Comparison of ENCODE assay signal across 21 cellular contexts in genomic region chr7:138630059-138630610, GRCh38.
"Had no signal": no experiment of that assay in that cellular context is flagged by ENCODE, and none has a peak within 500 bp of the region (broad histone marks: within the 10 kb centered on the region; RNA-seq: fewer than 3 reads in every experiment).

No MANE protein-coding gene starts in this region.

- H3K4me3 Mint-ChIP-seq: activated CD4-positive, alpha-beta T cell treated with anti-CD3 and anti-CD28 coated beads, Interleukin-2, amount 10 ng/mL, durations not matched to agents 24 days and 14 days; activated T-cell treated with anti-CD3 and anti-CD28 coated beads, Interleukin-2, amount 50 U/mL, for 72 hours; naive B cell; neural crest cell; stimulated activated memory B cell treated with anti-CD40 and anti-IgM and Interleukin-4, amounts not matched to agents 10 μg/mL and 1 μg/mL and 100 μg/mL, for 72 hours had no signal

- H3K4me1 Mint-ChIP-seq: stimulated activated memory B cell treated with anti-CD40 and anti-IgM and Interleukin-4, amounts not matched to agents 10 μg/mL and 1 μg/mL and 100 μg/mL, for 72 hours had no signal

- H3K9me3 Mint-ChIP-seq: activated T-cell treated with anti-CD3 and anti-CD28 coated beads, Interleukin-2, amount 50 U/mL, for 72 hours; naive B cell; neural crest cell; stimulated activated memory B cell treated with anti-CD40 and anti-IgM and Interleukin-4, amounts not matched to agents 10 μg/mL and 1 μg/mL and 100 μg/mL, for 72 hours had no signal

- H3K36me3 ChIP-seq: adrenal gland, ascending aorta, brain microvascular endothelial cell, left lung, right lobe of liver, upper lobe of right lung had no signal

- H3K36me3 Mint-ChIP-seq: naive B cell; stimulated activated memory B cell treated with anti-CD40 and anti-IgM and Interleukin-4, amounts not matched to agents 10 μg/mL and 1 μg/mL and 100 μg/mL, for 72 hours had no signal

- DNase-seq: activated CD4-positive, alpha-beta T cell treated with anti-CD3 and anti-CD28 coated beads, Interleukin-2, amount 10 ng/mL, durations not matched to agents 24 days and 14 days; activated CD4-positive, CD25-positive, alpha-beta regulatory T cell; activated effector memory CD4-positive, alpha-beta T cell treated with Interleukin-2 at 50 U/mL for 16 hours; activated naive CD4-positive, alpha-beta T cell treated with anti-CD3 and anti-CD28 coated beads, Interleukin-2, amount 50 U/mL, for 16 hours; activated T-cell treated with anti-CD3 and anti-CD28 coated beads, Interleukin-2, amount 50 U/mL, for 72 hours; adrenal gland; brain microvascular endothelial cell; central memory CD4-positive, alpha-beta T cell; dermis blood vessel endothelial cell; effector CD8-positive, alpha-beta T cell; foreskin keratinocyte; left lung; naive B cell; occipital lobe; right lobe of liver; T-helper 9 cell; upper lobe of right lung had no signal

- H3K27ac Mint-ChIP-seq: activated CD4-positive, alpha-beta T cell treated with anti-CD3 and anti-CD28 coated beads, Interleukin-2, amount 10 ng/mL, durations not matched to agents 24 days and 14 days; activated T-cell treated with anti-CD3 and anti-CD28 coated beads, Interleukin-2, amount 50 U/mL, for 72 hours; naive B cell; stimulated activated memory B cell treated with anti-CD40 and anti-IgM and Interleukin-4, amounts not matched to agents 10 μg/mL and 1 μg/mL and 100 μg/mL, for 72 hours had no signal

- H3K9me3 ChIP-seq: adrenal gland, ascending aorta, left lung, right lobe of liver, upper lobe of right lung had no signal

- H3K27ac ChIP-seq: adrenal gland, ascending aorta, brain microvascular endothelial cell, foreskin keratinocyte, left lung, right lobe of liver, skin epidermis, upper lobe of right lung had no signal
